In genomic region chr22:40607506-40607905, GRCh38 we compare ENCODE assay signal across 27 cellular contexts.
"Had no signal": no experiment of that assay in that cellular context is flagged by ENCODE, and none has a peak within 500 bp of the region (broad histone marks: within the 10 kb centered on the region; RNA-seq: fewer than 3 reads in every experiment).

No MANE protein-coding gene starts in this region.

- H3K27ac Mint-ChIP-seq: activated naive CD4-positive, alpha-beta T cell treated with anti-CD3 and anti-CD28 coated beads, Interleukin-2, amount 50 U/mL, for 72 hours; activated T-cell treated with anti-CD3 and anti-CD28 coated beads, Interleukin-2, amount 50 U/mL, for 24 hours; activated T-helper 17 cell treated with anti-CD3 and anti-CD28 coated beads, Interleukin-2, amount 50 U/mL, for 72 hours; neural progenitor cell; stimulated activated naive B cell treated with anti-CD40 and anti-IgM and Interleukin-4, amounts not matched to agents 10 μg/mL and 1 μg/mL and 100 μg/mL, for 72 hours; T-cell; T-helper 2 cell treated with Interferon-gamma antibody and Interleukin-4, amounts not matched to agents 5 μg/mL and 100 μg/mL, for 36 hours had no signal

- ATAC-seq: activated naive CD4-positive, alpha-beta T cell treated with anti-CD3 and anti-CD28 coated beads, Interleukin-2, amount 50 U/mL, for 72 hours; activated T-helper 17 cell treated with anti-CD3 and anti-CD28 coated beads, Interleukin-2, amount 50 U/mL, for 72 hours; gastroesophageal sphincter; heart left ventricle; left cardiac atrium; stimulated activated naive B cell treated with anti-CD40 and anti-IgM and Interleukin-4, amounts not matched to agents 10 μg/mL and 1 μg/mL and 100 μg/mL, for 72 hours; T-cell had no signal

- H3K36me3 Mint-ChIP-seq: activated naive CD4-positive, alpha-beta T cell treated with anti-CD3 and anti-CD28 coated beads, Interleukin-2, amount 50 U/mL, for 72 hours had no signal

- H3K9me3 ChIP-seq: ascending aorta, esophagus muscularis mucosa, gastroesophageal sphincter, heart left ventricle, mucosa of descending colon, sigmoid colon, testis had no signal

- H3K4me2 ChIP-seq: neural progenitor cell, smooth muscle cell had no signal

- H3K4me3 Mint-ChIP-seq: activated T-cell treated with anti-CD3 and anti-CD28 coated beads, Interleukin-2, amount 50 U/mL, for 24 hours; activated T-helper 17 cell treated with anti-CD3 and anti-CD28 coated beads, Interleukin-2, amount 50 U/mL, for 72 hours; memory B cell; neural progenitor cell; stimulated activated naive B cell treated with anti-CD40 and anti-IgM and Interleukin-4, amounts not matched to agents 10 μg/mL and 1 μg/mL and 100 μg/mL, for 72 hours; T-cell; T-helper 2 cell treated with Interferon-gamma antibody and Interleukin-4, amounts not matched to agents 5 μg/mL and 100 μg/mL, for 36 hours had no signal

- H3K27me3 ChIP-seq: ascending aorta, brain microvascular endothelial cell, esophagus muscularis mucosa, gastroesophageal sphincter, heart left ventricle, neural progenitor cell, sigmoid colon, testis had no signal

- DNase-seq: activated CD4-positive, alpha-beta T cell treated with anti-CD3 and anti-CD28 coated beads for 1 hour; activated CD4-positive, alpha-beta T cell treated with anti-CD3 and anti-CD28 coated beads, Interleukin-2, amount 50 U/mL, for 1 hour; activated CD8-positive, alpha-beta memory T cell treated with anti-CD3 and anti-CD28 coated beads, Interleukin-2, amount 50 U/mL, for 4 hours; activated T-cell treated with anti-CD3 and anti-CD28 coated beads, Interleukin-2, amount 50 U/mL, for 24 hours; brain microvascular endothelial cell; caudate nucleus; dermis blood vessel endothelial cell; effector CD8-positive, alpha-beta T cell; heart left ventricle; islet precursor cell; left cardiac atrium; mucosa of descending colon; posterior cingulate gyrus; sigmoid colon; stimulated activated CD4-positive, alpha-beta T cell treated with anti-CD3 and anti-CD28 coated beads, Interleukin-15, amount 100 ng/mL, for 24 hours; stimulated activated naive B cell treated with anti-CD40 and anti-IgM and Interleukin-4, amounts not matched to agents 10 μg/mL and 1 μg/mL and 100 μg/mL, for 72 hours; T-cell; testis had no signal

- H3K9ac ChIP-seq: neural progenitor cell had no signal

- H3K36me3 ChIP-seq: ascending aorta, brain microvascular endothelial cell, esophagus muscularis mucosa, gastroesophageal sphincter, heart left ventricle, neural progenitor cell, sigmoid colon had no signal

- H3K27ac ChIP-seq: ascending aorta, brain microvascular endothelial cell, esophagus muscularis mucosa, gastroesophageal sphincter, neural progenitor cell, sigmoid colon had no signal

- H2AFZ ChIP-seq: neural progenitor cell had no signal

- H3K27me3 Mint-ChIP-seq: activated T-cell treated with anti-CD3 and anti-CD28 coated beads, Interleukin-2, amount 50 U/mL, for 24 hours; activated T-helper 17 cell treated with anti-CD3 and anti-CD28 coated beads, Interleukin-2, amount 50 U/mL, for 72 hours; memory B cell; stimulated activated naive B cell treated with anti-CD40 and anti-IgM and Interleukin-4, amounts not matched to agents 10 μg/mL and 1 μg/mL and 100 μg/mL, for 72 hours; T-cell had no signal

- H3K9me3 Mint-ChIP-seq: activated naive CD4-positive, alpha-beta T cell treated with anti-CD3 and anti-CD28 coated beads, Interleukin-2, amount 50 U/mL, for 72 hours; activated T-cell treated with anti-CD3 and anti-CD28 coated beads, Interleukin-2, amount 50 U/mL, for 24 hours; activated T-helper 17 cell treated with anti-CD3 and anti-CD28 coated beads, Interleukin-2, amount 50 U/mL, for 72 hours; memory B cell; neural progenitor cell; stimulated activated naive B cell treated with anti-CD40 and anti-IgM and Interleukin-4, amounts not matched to agents 10 μg/mL and 1 μg/mL and 100 μg/mL, for 72 hours; T-cell; T-helper 2 cell treated with Interferon-gamma antibody and Interleukin-4, amounts not matched to agents 5 μg/mL and 100 μg/mL, for 36 hours had no signal

- H3K4me3 ChIP-seq: ascending aorta, esophagus muscularis mucosa, gastroesophageal sphincter, heart left ventricle, mucosa of descending colon, neural progenitor cell, sigmoid colon, smooth muscle cell, testis had no signal
